Comparison of ENCODE assay signal across 8 cellular contexts in genomic region chr15:59438891-59439290, GRCh38. TPM values are rescaled to one million over a fixed set of nuclear protein-coding genes. Genes with fewer than 3 reads are reported as not detected.
DNase-seq lines count a peak whose midpoint lies in the region; ATAC-seq and TF ChIP-seq lines count a peak whose summit lies in the region.

No MANE protein-coding gene starts in this region.

- CTCF ChIA-PET in CD4-positive, alpha-beta memory T cell (lab: Charles Lee; ENCODE audit: partially characterized antibody): no interaction called here

- TF ChIP-seq CTCF in LNCaP clone FGC (IDR thresholded peaks at IDR 0.05; ENCODE audit: control insufficient read depth, extremely low read depth, insufficient read depth): no peak

- peaks cover 15% of the 10 kb centered on the region for H3K4me1 ChIP-seq in CD4-positive, alpha-beta memory T cell (ENCODE audit: insufficient read depth, low read length)

- no peak overlapping the region for H3K27ac ChIP-seq in CD4-positive, alpha-beta memory T cell (ENCODE audit: low read depth, low read length)
- H3K27ac ChIP-seq in caudate nucleus (ENCODE audit: low read depth, low read length): no peak overlapping the region

- no peak for ATAC-seq in natural killer cell treated with Interleukin-12 subunit alpha and Interleukin-12 subunit beta and Interleukin-15 and Interleukin-18, amount 100 ng/mL, for 72 hours
- ATAC-seq in GM21737 (IDR thresholded peaks at IDR 0.05; ENCODE audit: unreplicated experiment): no peak
- no peak for ATAC-seq in GM18498 (IDR thresholded peaks at IDR 0.05; ENCODE audit: unreplicated experiment)
- ATAC-seq in GM19467 (IDR thresholded peaks at IDR 0.05; ENCODE audit: unreplicated experiment): no peak

- H3K27me3 ChIP-seq in CD4-positive, alpha-beta memory T cell (ENCODE audit: insufficient read depth, low read length): peaks cover 24% of the 10 kb centered on the region

- POLR2A ChIA-PET in CD4-positive, alpha-beta memory T cell (lab: Charles Lee; ENCODE audit: partially characterized antibody): no interaction called here

- H3K27ac Mint-ChIP-seq in CD4-positive, alpha-beta memory T cell: no peak overlapping the region
- H3K27ac Mint-ChIP-seq in natural killer cell treated with Interleukin-12 subunit alpha and Interleukin-12 subunit beta and Interleukin-15 and Interleukin-18, amount 100 ng/mL, for 72 hours: no peak overlapping the region

- no peaks in the 10 kb centered on the region for H3K36me3 Mint-ChIP-seq in CD4-positive, alpha-beta memory T cell
- no peaks in the 10 kb centered on the region for H3K36me3 Mint-ChIP-seq in natural killer cell treated with Interleukin-12 subunit alpha and Interleukin-12 subunit beta and Interleukin-15 and Interleukin-18, amount 100 ng/mL, for 72 hours

- no peaks in the 10 kb centered on the region for H3K9me3 ChIP-seq in CD4-positive, alpha-beta memory T cell (ENCODE audit: control insufficient read depth in 1 of 2, low read length in 2 of 2)

- intact Hi-C loops in CD4-positive, alpha-beta memory T cell (cut with micrococcal nuclease): no loop called here

- no peaks in the 10 kb centered on the region for H3K36me3 ChIP-seq in CD4-positive, alpha-beta memory T cell (ENCODE audit: insufficient read depth, low read length)

- no peak for DNase-seq in CD4-positive, alpha-beta memory T cell
- no peak for DNase-seq in LNCaP clone FGC (ENCODE audit: low read depth)
- peak in 39 of 61 donors; percentile 4 to 79 (median 24) for DNase-seq in caudate nucleus (lab: John Stamatoyannopoulos, UW)
- DNase-seq in natural killer cell treated with Interleukin-12 subunit alpha and Interleukin-12 subunit beta and Interleukin-15 and Interleukin-18, amount 100 ng/mL, for 72 hours (ENCODE audit: low spot score): no peak
- DNase-seq in medulla oblongata (ENCODE audit: extremely low spot score): no peak

- peaks cover 12 to 28% (median 21%) of the 10 kb centered on the region in 4 donors for H3K4me1 Mint-ChIP-seq in CD4-positive, alpha-beta memory T cell
- peaks cover 11 to 13% of the 10 kb centered on the region in 2 donors for H3K4me1 Mint-ChIP-seq in natural killer cell treated with Interleukin-12 subunit alpha and Interleukin-12 subunit beta and Interleukin-15 and Interleukin-18, amount 100 ng/mL, for 72 hours (ENCODE audit: low read depth in 2 of 2)

- H3K4me3 Mint-ChIP-seq in CD4-positive, alpha-beta memory T cell: peak overlapping the region in 7 of 8 donors; percentile 56 to 83 (median 75)
- H3K4me3 Mint-ChIP-seq in natural killer cell treated with Interleukin-12 subunit alpha and Interleukin-12 subunit beta and Interleukin-15 and Interleukin-18, amount 100 ng/mL, for 72 hours: peak overlapping the region; percentile 40

- no peak overlapping the region for H3K4me3 ChIP-seq in CD4-positive, alpha-beta memory T cell (ENCODE audit: low read length in 2 of 2)
- H3K4me3 ChIP-seq in LNCaP clone FGC (ENCODE audit: low read depth, low read length): peak overlapping the region; percentile 54

- H3K9me3 Mint-ChIP-seq in CD4-positive, alpha-beta memory T cell: no peaks in the 10 kb centered on the region
- H3K9me3 Mint-ChIP-seq in natural killer cell treated with Interleukin-12 subunit alpha and Interleukin-12 subunit beta and Interleukin-15 and Interleukin-18, amount 100 ng/mL, for 72 hours: no peaks in the 10 kb centered on the region

- H3K27me3 Mint-ChIP-seq in CD4-positive, alpha-beta memory T cell: peaks cover 31 to 45% of the 10 kb centered on the region in 2 donors
- peaks cover 41 to 52% of the 10 kb centered on the region in 2 donors for H3K27me3 Mint-ChIP-seq in natural killer cell treated with Interleukin-12 subunit alpha and Interleukin-12 subunit beta and Interleukin-15 and Interleukin-18, amount 100 ng/mL, for 72 hours

RNA-seq across cellular contexts. Expression of gene FAM81A, which starts 0.9 kb away (rescaled TPM):
- not detected for total RNA-seq in CD4-positive, alpha-beta memory T cell
- polyA plus RNA-seq in CD4-positive, alpha-beta memory T cell: not detected
- total RNA-seq in natural killer cell treated with Interleukin-12 subunit alpha and Interleukin-12 subunit beta and Interleukin-15 and Interleukin-18, amount 100 ng/mL, for 72 hours: 1 to 10 TPM in 1 of 2 donors, not detected in 1; 1.2 TPM

Comparison
In these comparisons a context has a peak if more than half of its experiments do, and no peak if none do; other contexts are left out.
1. DNase-seq: peak in caudate nucleus (39 of 61); none in CD4-positive, alpha-beta memory T cell (0 of 5), LNCaP clone FGC (single experiment), natural killer cell treated with Interleukin-12 subunit alpha and Interleukin-12 subunit beta and Interleukin-15 and Interleukin-18, amount 100 ng/mL, for 72 hours (single experiment) and medulla oblongata (single experiment).